1 cellular context compared by ENCODE assay signal in genomic region chr6:45574013-45574412, GRCh38.
TF ChIP-seq lines count a peak whose summit lies in the region.

No MANE protein-coding gene starts in this region.

TF ChIP-seq in HepG2, 621 proteins besides CTCF, POLR2A, EP300 and RAD21 (continued from another document and continues in another):
- TF ChIP-seq ZNF275 (CRISPR knock-in tag; IDR thresholded peaks at IDR 0.05; ENCODE audit: borderline replicate concordance) (no peak), HOXA5 (CRISPR knock-in tag; IDR thresholded peaks at IDR 0.05) (no peak), REPIN1 (CRISPR knock-in tag; IDR thresholded peaks at IDR 0.05; ENCODE audit: borderline replicate concordance, low read depth) (no peak), ZNF414 (CRISPR knock-in tag; IDR thresholded peaks at IDR 0.05) (no peak), ZBTB1 (CRISPR knock-in tag; IDR thresholded peaks at IDR 0.05; ENCODE audit: borderline replicate concordance) (no peak), ZBTB21 (CRISPR knock-in tag; IDR thresholded peaks at IDR 0.05) (peak; percentile 57; the same call in 1 of the 2 replicates), NCOA2 (CRISPR knock-in tag; IDR thresholded peaks at IDR 0.05) (peak; percentile 45; the same call in 1 of the 2 replicates), ZNF644 (CRISPR knock-in tag; IDR thresholded peaks at IDR 0.05; ENCODE audit: low read depth) (peak; percentile 75; the same call in 1 of the 2 replicates), CAMTA2 (CRISPR knock-in tag; IDR thresholded peaks at IDR 0.05; ENCODE audit: borderline replicate concordance) (no peak), NR2C2 (CRISPR knock-in tag; IDR thresholded peaks at IDR 0.05; ENCODE audit: borderline replicate concordance) (peak; percentile 30; the same call in 1 of the 2 replicates), ATF2 (CRISPR knock-in tag; IDR thresholded peaks at IDR 0.05) (peak; percentile 59; the same call in 1 of the 2 replicates), CSRNP1 (CRISPR knock-in tag; IDR thresholded peaks at IDR 0.05) (no peak), FOXA1 (IDR thresholded peaks at IDR 0.05) (no peak), FOXA1 (CRISPR knock-in tag; IDR thresholded peaks at IDR 0.05) (no peak), HDAC1 (CRISPR knock-in tag; IDR thresholded peaks at IDR 0.05) (no peak), U2AF2 (IDR thresholded peaks at IDR 0.05; ENCODE audit: low read depth, low read length) (no peak), MBD4 (IDR thresholded peaks at IDR 0.05; ENCODE audit: borderline replicate concordance, low read length) (no peak), SSRP1 (CRISPR knock-in tag; IDR thresholded peaks at IDR 0.05) (no peak), ZSCAN22 (CRISPR knock-in tag; IDR thresholded peaks at IDR 0.05) (no peak), CEBPG (CRISPR knock-in tag; IDR thresholded peaks at IDR 0.05) (0 out of 2 replicates have a peak, but pooled peaks have one; percentile 10), HBP1 (CRISPR knock-in tag; IDR thresholded peaks at IDR 0.05; ENCODE audit: low read depth) (no peak), MATR3 (CRISPR knock-in tag; IDR thresholded peaks at IDR 0.05) (no peak), ZBTB40 (IDR thresholded peaks at IDR 0.05) (no peak), ZBTB40 (CRISPR knock-in tag; IDR thresholded peaks at IDR 0.05) (no peak), SOX5 (CRISPR knock-in tag; IDR thresholded peaks at IDR 0.05; ENCODE audit: borderline replicate concordance) (peak; percentile 48; the same call in 1 of the 2 replicates), SMAD1 (CRISPR knock-in tag; IDR thresholded peaks at IDR 0.05; ENCODE audit: borderline replicate concordance, low read depth) (no peak), IRF2 (CRISPR knock-in tag; IDR thresholded peaks at IDR 0.05) (no peak), CEBPZ (IDR thresholded peaks at IDR 0.05; ENCODE audit: low read length) (no peak), HMGXB4 (CRISPR knock-in tag; IDR thresholded peaks at IDR 0.05; ENCODE audit: borderline replicate concordance in 1 of 2, low read depth in 1 of 2) (no peak), CSRNP2 (CRISPR knock-in tag; conservative IDR thresholded peaks at IDR 0.05; ENCODE audit: low read depth) (no peak), JUN (CRISPR knock-in tag; IDR thresholded peaks at IDR 0.05) (no peak), SOX13 (IDR thresholded peaks at IDR 0.05) (no peak), SOX13 (CRISPR knock-in tag; conservative IDR thresholded peaks at IDR 0.05 in 1 of 2, IDR thresholded peaks at IDR 0.05 in 1 of 2) (peak in 1 of 2 experiments; percentile 40; a peak in 1 of 4 replicates), ZNF747 (CRISPR knock-in tag; IDR thresholded peaks at IDR 0.05; ENCODE audit: borderline replicate concordance) (no peak)
